16 cellular contexts compared by ENCODE assay signal in the genomic region with DNA sequence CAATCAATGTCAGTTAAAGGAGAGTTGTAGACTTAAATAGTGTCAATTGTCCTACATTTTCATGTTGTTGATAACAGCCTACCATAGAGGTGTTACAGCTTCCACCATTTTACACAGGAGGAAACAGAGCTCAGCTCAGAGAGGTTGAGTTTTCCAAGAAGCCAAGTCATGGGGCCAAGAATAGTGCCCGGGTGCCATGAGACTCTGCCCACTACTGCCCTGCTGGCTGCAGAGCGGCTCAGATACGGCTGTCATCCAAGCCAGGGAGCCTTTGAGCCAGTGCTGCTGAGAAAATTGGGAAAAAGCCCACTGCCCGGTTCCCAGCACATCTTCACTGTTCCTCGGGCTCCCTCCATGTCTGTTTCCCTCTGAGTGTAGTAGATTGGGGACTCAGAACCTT. TPM values are rescaled to one million over a fixed set of nuclear protein-coding genes. Genes with fewer than 3 reads are reported as not detected.
DNase-seq lines count a peak whose midpoint lies in the region; ATAC-seq and TF ChIP-seq lines count a peak whose summit lies in the region.
"Had no signal": no experiment of that assay in that cellular context is flagged by ENCODE, and none has a peak within 500 bp of the region (broad histone marks: within the 10 kb centered on the region; RNA-seq: fewer than 3 reads in every experiment).

No MANE protein-coding gene starts in this region.

- no peak for DNase-seq in left ventricle myocardium superior
- DNase-seq in left ventricle myocardium inferior = no peak
- DNase-seq in GM23338 (ENCODE audit: low spot score) = no peak
- DNase-seq in medulla oblongata (ENCODE audit: extremely low spot score) = peak; percentile 53
- DNase-seq in epidermal melanocyte (ENCODE audit: insufficient read length, low spot score) = no peak
- no peak for DNase-seq in sigmoid colon
- no peak for DNase-seq in HUDEP-2 (lab: John Stamatoyannopoulos, UW; ENCODE audit: unreplicated experiment in 76 of 76)
- DNase-seq: Caco-2; CD4-positive, alpha-beta memory T cell; DMS153; DND-41; GDM1; GM23248; HFFc6 had no signal

- TF ChIP-seq EP300 in sigmoid colon (IDR thresholded peaks at IDR 0.05) = no peak

- peaks cover 63% of the 10 kb centered on the region for H3K4me1 ChIP-seq in left ventricle myocardium inferior
- peaks cover 59% of the 10 kb centered on the region for H3K4me1 ChIP-seq in GM23338 (ENCODE audit: insufficient read depth)
- H3K4me1 ChIP-seq in sigmoid colon = no peaks in the 10 kb centered on the region
- H3K4me1 ChIP-seq: Caco-2 had no signal

- peaks cover 76% of the 10 kb centered on the region for H3K4me1 Mint-ChIP-seq in GM23338

- no peak overlapping the region for H3K4me2 ChIP-seq in GM23338

- H3K9me3 ChIP-seq in left ventricle myocardium inferior (replicated peaks) = no peaks in the 10 kb centered on the region
- no peaks in the 10 kb centered on the region for H3K9me3 ChIP-seq in sigmoid colon
- H3K9me3 ChIP-seq: Caco-2, HAP-1 had no signal

- no peak overlapping the region for H3K27ac ChIP-seq in left ventricle myocardium inferior (replicated peaks)
- peak overlapping the region; percentile 11; the same call in 1 of the 2 replicates for H3K27ac ChIP-seq in GM23338 (ENCODE audit: low read depth)
- H3K27ac ChIP-seq in sigmoid colon = no peak overlapping the region
- H3K27ac ChIP-seq: GM23248 had no signal

- no peak for TF ChIP-seq POLR2A in sigmoid colon (IDR thresholded peaks at IDR 0.05)

- peaks cover 86% of the 10 kb centered on the region for H3K36me3 Mint-ChIP-seq in GM23338 (ENCODE audit: low read depth)

- H3F3A ChIP-seq in GM23338 (replicated peaks; ENCODE audit: low read depth) = no peaks in the 10 kb centered on the region

- H4K20me1 ChIP-seq in GM23338 (replicated peaks; ENCODE audit: insufficient read depth) = 0 out of 2 replicates have a peak, but pooled peaks cover 2% of the 10 kb centered on the region

- peaks cover 3% of the 10 kb centered on the region for H3K27me3 Mint-ChIP-seq in GM23338 (ENCODE audit: insufficient read depth, low read depth, poor library complexity)
- H3K27me3 Mint-ChIP-seq: CD4-positive, alpha-beta memory T cell had no signal

- no peak overlapping the region for H2AFZ ChIP-seq in GM23338
- H2AFZ ChIP-seq: GM23248 had no signal

- H3K4me3 Mint-ChIP-seq in GM23338 = no peak overlapping the region
- H3K4me3 Mint-ChIP-seq: CD4-positive, alpha-beta memory T cell; HFFc6 had no signal

- TF ChIP-seq CTCF in left ventricle myocardium inferior (IDR thresholded peaks at IDR 0.05; ENCODE audit: borderline replicate concordance) (no peak), GM23338 (conservative IDR thresholded peaks at IDR 0.05; ENCODE audit: low read depth in 2 of 2) (no peak), sigmoid colon (IDR thresholded peaks at IDR 0.05) (no peak)

- peak; percentile 6 for ATAC-seq in left ventricle myocardium superior
- no peak for ATAC-seq in GM23338
- ATAC-seq: GM12878 had no signal

- peaks cover 87% of the 10 kb centered on the region for H3K79me2 ChIP-seq in GM23338 (replicated peaks; ENCODE audit: insufficient read depth)

- H3K9me2 ChIP-seq in GM23338 (ENCODE audit: insufficient read depth) = no peaks in the 10 kb centered on the region

- H3K27ac Mint-ChIP-seq in GM23338 = peak overlapping the region; percentile 93; the same call in 1 of the 2 replicates
- H3K27ac Mint-ChIP-seq: HFFc6 had no signal

- H3K9me3 Mint-ChIP-seq in GM23338 = no peaks in the 10 kb centered on the region
- H3K9me3 Mint-ChIP-seq: CD4-positive, alpha-beta memory T cell; HFFc6 had no signal

- H3K4me3 ChIP-seq in left ventricle myocardium inferior (no peak overlapping the region), GM23338 (no peak overlapping the region), sigmoid colon (no peak overlapping the region)
- H3K4me3 ChIP-seq: GM12878, GM23248, HAP-1 had no signal

- 97 to 98% methylated on average over 5 of the region's 5 CpGs for WGBS in sigmoid colon, 2 donors

- H3K27me3 ChIP-seq in left ventricle myocardium inferior (ENCODE audit: low read depth) (no peaks in the 10 kb centered on the region), GM23338 (ENCODE audit: insufficient read depth) (no peaks in the 10 kb centered on the region), sigmoid colon (no peaks in the 10 kb centered on the region)

- peaks cover 49% of the 10 kb centered on the region for H3K36me3 ChIP-seq in left ventricle myocardium inferior
- H3K36me3 ChIP-seq in GM23338 (ENCODE audit: insufficient read depth) = peaks cover 26% of the 10 kb centered on the region
- peaks cover 4 to 47% (median 17%) of the 10 kb centered on the region in 4 donors for H3K36me3 ChIP-seq in sigmoid colon

- intact Hi-C loops in left ventricle myocardium superior (cut with micrococcal nuclease) (no loop called here), left ventricle myocardium inferior (cut with micrococcal nuclease) (no loop called here), sigmoid colon (cut with DNase I) (no loop called here)

TF ChIP-seq in GM23338, 12 proteins besides CTCF, POLR2A, EP300 and RAD21 (continues in another document):
- TF ChIP-seq, protein P1, sequence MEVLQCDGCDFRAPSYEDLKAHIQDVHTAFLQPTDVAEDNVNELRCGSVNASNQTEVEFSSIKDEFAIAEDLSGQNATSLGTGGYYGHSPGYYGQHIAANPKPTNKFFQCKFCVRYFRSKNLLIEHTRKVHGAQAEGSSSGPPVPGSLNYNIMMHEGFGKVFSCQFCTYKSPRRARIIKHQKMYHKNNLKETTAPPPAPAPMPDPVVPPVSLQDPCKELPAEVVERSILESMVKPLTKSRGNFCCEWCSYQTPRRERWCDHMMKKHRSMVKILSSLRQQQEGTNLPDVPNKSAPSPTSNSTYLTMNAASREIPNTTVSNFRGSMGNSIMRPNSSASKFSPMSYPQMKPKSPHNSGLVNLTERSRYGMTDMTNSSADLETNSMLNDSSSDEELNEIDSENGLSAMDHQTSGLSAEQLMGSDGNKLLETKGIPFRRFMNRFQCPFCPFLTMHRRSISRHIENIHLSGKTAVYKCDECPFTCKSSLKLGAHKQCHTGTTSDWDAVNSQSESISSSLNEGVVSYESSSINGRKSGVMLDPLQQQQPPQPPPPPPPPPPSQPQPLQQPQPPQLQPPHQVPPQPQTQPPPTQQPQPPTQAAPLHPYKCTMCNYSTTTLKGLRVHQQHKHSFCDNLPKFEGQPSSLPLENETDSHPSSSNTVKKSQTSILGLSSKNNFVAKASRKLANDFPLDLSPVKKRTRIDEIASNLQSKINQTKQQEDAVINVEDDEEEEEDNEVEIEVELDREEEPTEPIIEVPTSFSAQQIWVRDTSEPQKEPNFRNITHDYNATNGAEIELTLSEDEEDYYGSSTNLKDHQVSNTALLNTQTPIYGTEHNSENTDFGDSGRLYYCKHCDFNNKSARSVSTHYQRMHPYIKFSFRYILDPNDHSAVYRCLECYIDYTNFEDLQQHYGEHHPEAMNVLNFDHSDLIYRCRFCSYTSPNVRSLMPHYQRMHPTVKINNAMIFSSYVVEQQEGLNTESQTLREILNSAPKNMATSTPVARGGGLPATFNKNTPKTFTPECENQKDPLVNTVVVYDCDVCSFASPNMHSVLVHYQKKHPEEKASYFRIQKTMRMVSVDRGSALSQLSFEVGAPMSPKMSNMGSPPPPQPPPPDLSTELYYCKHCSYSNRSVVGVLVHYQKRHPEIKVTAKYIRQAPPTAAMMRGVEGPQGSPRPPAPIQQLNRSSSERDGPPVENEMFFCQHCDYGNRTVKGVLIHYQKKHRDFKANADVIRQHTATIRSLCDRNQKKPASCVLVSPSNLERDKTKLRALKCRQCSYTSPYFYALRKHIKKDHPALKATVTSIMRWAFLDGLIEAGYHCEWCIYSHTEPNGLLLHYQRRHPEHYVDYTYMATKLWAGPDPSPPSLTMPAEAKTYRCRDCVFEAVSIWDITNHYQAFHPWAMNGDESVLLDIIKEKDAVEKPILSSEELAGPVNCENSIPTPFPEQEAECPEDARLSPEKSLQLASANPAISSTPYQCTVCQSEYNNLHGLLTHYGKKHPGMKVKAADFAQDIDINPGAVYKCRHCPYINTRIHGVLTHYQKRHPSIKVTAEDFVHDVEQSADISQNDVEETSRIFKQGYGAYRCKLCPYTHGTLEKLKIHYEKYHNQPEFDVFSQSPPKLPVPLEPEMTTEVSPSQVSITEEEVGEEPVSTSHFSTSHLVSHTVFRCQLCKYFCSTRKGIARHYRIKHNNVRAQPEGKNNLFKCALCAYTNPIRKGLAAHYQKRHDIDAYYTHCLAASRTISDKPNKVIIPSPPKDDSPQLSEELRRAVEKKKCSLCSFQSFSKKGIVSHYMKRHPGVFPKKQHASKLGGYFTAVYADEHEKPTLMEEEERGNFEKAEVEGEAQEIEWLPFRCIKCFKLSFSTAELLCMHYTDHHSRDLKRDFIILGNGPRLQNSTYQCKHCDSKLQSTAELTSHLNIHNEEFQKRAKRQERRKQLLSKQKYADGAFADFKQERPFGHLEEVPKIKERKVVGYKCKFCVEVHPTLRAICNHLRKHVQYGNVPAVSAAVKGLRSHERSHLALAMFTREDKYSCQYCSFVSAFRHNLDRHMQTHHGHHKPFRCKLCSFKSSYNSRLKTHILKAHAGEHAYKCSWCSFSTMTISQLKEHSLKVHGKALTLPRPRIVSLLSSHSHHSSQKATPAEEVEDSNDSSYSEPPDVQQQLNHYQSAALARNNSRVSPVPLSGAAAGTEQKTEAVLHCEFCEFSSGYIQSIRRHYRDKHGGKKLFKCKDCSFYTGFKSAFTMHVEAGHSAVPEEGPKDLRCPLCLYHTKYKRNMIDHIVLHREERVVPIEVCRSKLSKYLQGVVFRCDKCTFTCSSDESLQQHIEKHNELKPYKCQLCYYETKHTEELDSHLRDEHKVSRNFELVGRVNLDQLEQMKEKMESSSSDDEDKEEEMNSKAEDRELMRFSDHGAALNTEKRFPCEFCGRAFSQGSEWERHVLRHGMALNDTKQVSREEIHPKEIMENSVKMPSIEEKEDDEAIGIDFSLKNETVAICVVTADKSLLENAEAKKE (CRISPR knock-in tag; IDR thresholded peaks at IDR 0.05) = no peak
- no peak for TF ChIP-seq EZH2 (IDR thresholded peaks at IDR 0.05; ENCODE audit: low read depth, unreplicated experiment)
- no peak for TF ChIP-seq JUNB (IDR thresholded peaks at IDR 0.05; ENCODE audit: unreplicated experiment)
- TF ChIP-seq ZNF114 (CRISPR knock-in tag; IDR thresholded peaks at IDR 0.05) = no peak
- no peak for TF ChIP-seq NANOG (IDR thresholded peaks at IDR 0.05; ENCODE audit: borderline replicate concordance)

RNA-seq across cellular contexts. Expression of a gene that starts 22.0 kb away (rescaled TPM):
- total RNA-seq in left ventricle myocardium superior = 127 TPM
- total RNA-seq in left ventricle myocardium inferior = 103 TPM
- 80.4 and 92.3 TPM in 2 replicates for total RNA-seq in GM23338 (2014; rRNA removed; shearing (Covaris generic))
- 16.7 and 20.7 TPM in 2 replicates for polyA plus RNA-seq in GM23338 (2016; fragmentation: Nextera tagmentation; extraction: Ambion mirVana)
- 10 to 100 TPM; 69.5 to 87.8 (median 77.6) TPM for total RNA-seq in sigmoid colon
- polyA plus RNA-seq in sigmoid colon = 10 to 100 TPM in 2 of 3 donors, 1 to 10 TPM in 1; 9.2 to 16.2 (median 14.4) TPM
